In the genomic region with DNA sequence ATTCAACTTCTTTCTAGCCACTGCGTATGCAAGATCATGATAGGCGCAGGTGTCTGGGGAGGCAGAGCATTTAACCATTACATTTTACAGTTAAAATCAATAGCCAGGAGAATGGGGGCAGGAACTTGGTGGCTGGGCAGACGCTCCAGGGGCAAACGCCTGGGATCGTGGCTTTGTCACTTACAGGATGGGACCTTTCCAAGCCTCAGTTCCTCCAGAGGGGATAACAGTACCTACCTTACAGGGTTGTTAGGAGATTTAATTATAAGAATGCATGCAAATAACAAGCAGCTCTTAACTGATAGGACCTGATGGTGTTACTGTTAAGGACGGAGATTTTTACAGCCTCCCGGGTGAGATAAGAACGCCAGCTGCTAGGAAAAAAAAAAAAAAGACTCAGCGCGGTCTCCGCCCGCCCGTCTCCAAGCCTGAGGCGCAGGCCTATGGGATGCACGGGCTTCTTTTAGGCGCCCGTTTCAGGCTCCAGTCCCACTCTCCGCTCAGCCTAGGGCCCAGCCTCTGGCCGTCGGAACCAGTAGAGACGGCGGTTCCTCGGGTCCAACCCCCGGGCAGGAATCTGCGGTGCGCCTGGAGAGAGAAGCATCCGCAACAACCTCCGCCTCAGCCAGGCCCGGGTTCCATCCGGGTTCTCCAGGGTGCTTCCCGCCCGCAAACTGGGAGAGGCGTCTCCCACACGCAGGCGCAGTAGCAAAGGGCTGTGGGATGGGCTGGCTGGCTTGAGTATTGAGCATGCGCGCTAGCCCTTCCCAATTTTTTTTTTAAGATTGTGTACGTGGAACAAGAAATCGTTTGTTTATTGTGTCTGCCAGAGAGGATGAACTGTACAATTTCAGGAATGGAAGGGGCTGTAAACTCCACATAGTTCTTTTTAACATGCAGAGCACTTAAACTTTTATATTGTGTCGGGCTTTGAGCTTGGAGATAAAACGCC, we compare ENCODE assay signal across 8 cellular contexts.
DNase-seq lines count a peak whose midpoint lies in the region; ATAC-seq and TF ChIP-seq lines count a peak whose summit lies in the region.

A gene (minus strand): TSS at position 653 of the 952 bp plus-strand sequence. CDS start 4,564 bp downstream, outside the sequence.

- DNase-seq in DMS53 (lab: John Stamatoyannopoulos, UW), result peak; percentile 97
- DNase-seq in OCI-M1 (lab: John Stamatoyannopoulos, UW), result peak; percentile 94
- DNase-seq in activated T-cell treated with anti-CD3 and anti-CD28 coated beads, Interleukin-2, amount 50 U/mL, for 1 hour, result peak; percentile 60
- DNase-seq in erythroblast (lab: John Stamatoyannopoulos, UW), result peak; percentile 91
- peak; percentile 82 for DNase-seq in stimulated activated CD8-positive, alpha-beta memory T cell treated with anti-CD3 and anti-CD28 coated beads, Interleukin-4, amount 100 ng/mL, for 48 hours

- peak within 1 kb of the TSS; percentile 95 for H3K9ac ChIP-seq in mucosa of stomach (ENCODE audit: low read length)

- H3K27me3 ChIP-seq in mucosa of stomach (ENCODE audit: control insufficient read depth, insufficient read depth, low read length), result no peaks in the 10 kb centered on the region

- H3K9me3 ChIP-seq in mucosa of stomach (ENCODE audit: control insufficient read depth, low read length), result no peaks in the 10 kb centered on the region

- H3K4me3 ChIP-seq in mucosa of stomach (ENCODE audit: low read length), result peak within 1 kb of the TSS; percentile 81

- H3K4me1 ChIP-seq in mucosa of stomach (ENCODE audit: control insufficient read depth, insufficient read depth, low read length), result peaks cover 8% of the 10 kb centered on the region

- TF ChIP-seq EP300 in Ishikawa (IDR thresholded peaks at IDR 0.05; ENCODE audit: borderline replicate concordance), result no peak

- no peak for TF ChIP-seq RAD21 in Ishikawa (IDR thresholded peaks at IDR 0.05; ENCODE audit: low read depth)

- H3K36me3 ChIP-seq in mucosa of stomach (ENCODE audit: control insufficient read depth, insufficient read depth, low read length), result no peaks in the 10 kb centered on the region

- ATAC-seq in GM21717 (IDR thresholded peaks at IDR 0.05; ENCODE audit: unreplicated experiment), result peak; percentile 90

- TF ChIP-seq POLR2A in erythroblast (IDR thresholded peaks at IDR 0.05; ENCODE audit: low read length), result peak; percentile 84

TF ChIP-seq in Ishikawa, 13 proteins besides CTCF, POLR2A, EP300 and RAD21:
- TF ChIP-seq FOXM1 (IDR thresholded peaks at IDR 0.05; ENCODE audit: borderline replicate concordance, low read depth) (peak; percentile 22; the same call in 1 of the 2 replicates), TAF1 (IDR thresholded peaks at IDR 0.05; ENCODE audit: low read depth) (peak; percentile 82)
- TF ChIP-seq, protein P1, sequence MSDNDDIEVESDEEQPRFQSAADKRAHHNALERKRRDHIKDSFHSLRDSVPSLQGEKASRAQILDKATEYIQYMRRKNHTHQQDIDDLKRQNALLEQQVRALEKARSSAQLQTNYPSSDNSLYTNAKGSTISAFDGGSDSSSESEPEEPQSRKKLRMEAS (IDR thresholded peaks at IDR 0.05), result peak; percentile 52; the same call in 1 of the 2 replicates
- TF ChIP-seq, protein P2, sequence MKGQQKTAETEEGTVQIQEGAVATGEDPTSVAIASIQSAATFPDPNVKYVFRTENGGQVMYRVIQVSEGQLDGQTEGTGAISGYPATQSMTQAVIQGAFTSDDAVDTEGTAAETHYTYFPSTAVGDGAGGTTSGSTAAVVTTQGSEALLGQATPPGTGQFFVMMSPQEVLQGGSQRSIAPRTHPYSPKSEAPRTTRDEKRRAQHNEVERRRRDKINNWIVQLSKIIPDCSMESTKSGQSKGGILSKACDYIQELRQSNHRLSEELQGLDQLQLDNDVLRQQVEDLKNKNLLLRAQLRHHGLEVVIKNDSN (IDR thresholded peaks at IDR 0.05), result no peak; the same call in 1 of the 2 replicates

Comparison
In these comparisons a context has a peak if more than half of its experiments do, and no peak if none do; other contexts are left out.
1. Peak in every context shown above with its lines: DNase-seq, ATAC-seq and H3K4me3 ChIP-seq.